In genomic region chr4:109015413-109015810, GRCh38 we compare ENCODE assay signal across 19 cellular contexts.
DNase-seq lines count a peak whose midpoint lies in the region; ATAC-seq, FAIRE-seq and TF ChIP-seq lines count a peak whose summit lies in the region.
"Had no signal": no experiment of that assay in that cellular context is flagged by ENCODE, and none has a peak within 500 bp of the region (broad histone marks: within the 10 kb centered on the region; RNA-seq: fewer than 3 reads in every experiment).

No MANE protein-coding gene starts in this region.

- H3K4me2 ChIP-seq in K562 (ENCODE audit: insufficient read depth, low read length) (no peak overlapping the region), hepatocyte (peak overlapping the region; percentile 3)

- peak; percentile 11 for FAIRE-seq in K562 (lab: Jason Lieb, UNC)
- FAIRE-seq: G401.6, GM12891, GM19239, H1, HepG2 had no signal

- H3K9me1 ChIP-seq in K562 (ENCODE audit: control insufficient read depth, insufficient read depth, low read length), result no peaks in the 10 kb centered on the region

- in situ Hi-C loops in K562 (cut with MboI), result no loop called here

- H3K9me3 ChIP-seq in K562 (replicated peaks; ENCODE audit: control insufficient read depth, insufficient read depth, low read depth, low read length) (no peaks in the 10 kb centered on the region; the same call in 1 of the 2 replicates), hepatocyte (ENCODE audit: low read depth) (no peaks in the 10 kb centered on the region), tibial artery (no peaks in the 10 kb centered on the region)
- H3K9me3 ChIP-seq: BE2C had no signal

- no peak for TF ChIP-seq POLR2A in K562 (conservative IDR thresholded peaks at IDR 0.05)

- no peaks in the 10 kb centered on the region for H3K9me2 ChIP-seq in hepatocyte (replicated peaks; ENCODE audit: insufficient read depth)

- no peaks in the 10 kb centered on the region for H3K27me3 ChIP-seq in K562 (ENCODE audit: control insufficient read depth in 2 of 2, insufficient read depth in 2 of 2, low read length in 2 of 2)
- H3K27me3 ChIP-seq in hepatocyte, result no peaks in the 10 kb centered on the region
- H3K27me3 ChIP-seq in tibial artery, result no peaks in the 10 kb centered on the region
- H3K27me3 ChIP-seq: BE2C had no signal

- H4K20me1 ChIP-seq in K562 (replicated peaks; ENCODE audit: control insufficient read depth, insufficient read depth, low read length), result no peaks in the 10 kb centered on the region
- H4K20me1 ChIP-seq in hepatocyte (ENCODE audit: insufficient read depth, poor library complexity, severe bottlenecking), result no peaks in the 10 kb centered on the region

- H3K4me1 ChIP-seq in K562 (replicated peaks in 1 of 2; ENCODE audit: control insufficient read depth in 2 of 2, insufficient read depth in 2 of 2, low read length in 2 of 2) (peaks cover 0 to 7% of the 10 kb centered on the region in 2 experiments), hepatocyte (ENCODE audit: insufficient read depth) (no peaks in the 10 kb centered on the region), tibial artery (no peaks in the 10 kb centered on the region)
- H3K4me1 ChIP-seq: BE2C had no signal

- intact Hi-C loops in K562 (cut with micrococcal nuclease) (no loop called here), tibial artery (cut with DNase I; ENCODE audit: low total_unique reads) (no loop called here)

- WGBS in K562 (ENCODE audit: insufficient coverage, low coverage, missing lambda C conversion rate), result 68% methylated on average over 2 of the region's 2 CpGs
- WGBS in hepatocyte (ENCODE audit: low lambda C conversion rate, missing lambda C conversion rate), result 75% methylated on average over 2 of the region's 2 CpGs

- DNase-seq in K562 (ENCODE audit: extremely low read depth in 1 of 4, low spot score in 3 of 4), result no peak
- no peak for DNase-seq in hepatocyte (ENCODE audit: low spot score)
- peak; percentile 20 for DNase-seq in left kidney (ENCODE audit: low read depth, low spot score)
- peak; percentile 70 for DNase-seq in smooth muscle cell of the brain vasculature (ENCODE audit: low read depth, low spot score)
- DNase-seq in effector CD4-positive, alpha-beta T cell, result no peak
- DNase-seq in tibial artery, result no peak
- DNase-seq in AG08396 (ENCODE audit: low spot score), result no peak
- DNase-seq: BE2C; C1 segment of cervical spinal cord; CD4-positive, CD25-positive, alpha-beta regulatory T cell; CD8-positive, alpha-beta memory T cell; COR-L47; DMS 273 treated with DMSO at 0.1 percent for 48 hours; H9 had no signal

- TF ChIP-seq RAD21 in K562 (CRISPR knock-in tag; conservative IDR thresholded peaks at IDR 0.05 in 1 of 2, IDR thresholded peaks at IDR 0.05 in 1 of 2), result no peak

- no peaks in the 10 kb centered on the region for H3K36me3 ChIP-seq in K562 (ENCODE audit: control insufficient read depth, insufficient read depth, low read length)
- no peaks in the 10 kb centered on the region for H3K36me3 ChIP-seq in hepatocyte (replicated peaks; ENCODE audit: insufficient read depth, low read depth)
- no peaks in the 10 kb centered on the region for H3K36me3 ChIP-seq in tibial artery
- H3K36me3 ChIP-seq: BE2C had no signal

- POLR2A ChIA-PET in K562 (lab: Yijun Ruan, JAX), result no interaction called here

- TF ChIP-seq EP300 in K562 (IDR thresholded peaks at IDR 0.05; ENCODE audit: low read length), result no peak

- H3K79me2 ChIP-seq in K562 (ENCODE audit: control insufficient read depth, insufficient read depth, low read length) (no peaks in the 10 kb centered on the region), hepatocyte (no peaks in the 10 kb centered on the region)

- 0 out of 4 replicates have a peak overlapping the region, but pooled peaks of 1 of the 2 experiments have one; percentile 46 for H3K9ac ChIP-seq in K562 (ENCODE audit: insufficient read depth in 1 of 2, low read depth in 2 of 2, low read length in 2 of 2)

- H3K27ac ChIP-seq in K562 (ENCODE audit: extremely low read depth, low read depth, low read length), result no peak overlapping the region; the same call in 2 of the 3 replicates
- no peak overlapping the region for H3K27ac ChIP-seq in hepatocyte
- no peak overlapping the region for H3K27ac ChIP-seq in tibial artery

- no peak for TF ChIP-seq CTCF in K562 (IDR thresholded peaks at IDR 0.05 in 2 of 3, conservative IDR thresholded peaks at IDR 0.05 in 1 of 3; ENCODE audit: insufficient read depth in 2 of 3, low read depth in 1 of 3, low read length in 3 of 3)
- no peak for TF ChIP-seq CTCF in hepatocyte (IDR thresholded peaks at IDR 0.05; ENCODE audit: poor library complexity)
- no peak for TF ChIP-seq CTCF in tibial artery (IDR thresholded peaks at IDR 0.05)

- ATAC-seq in K562, result no peak; the same call in 2 of the 3 replicates
- ATAC-seq: HepG2 had no signal

- BruUV-seq in K562 (replicated peaks; lab: Mats Ljungman, UMichigan), result no TSS peak

- CTCF ChIA-PET in K562 (lab: Yijun Ruan, JAX; ENCODE audit: low intra/inter-chr PET ratio), result no interaction called here

- peak overlapping the region; percentile 91 for H2AFZ ChIP-seq in K562 (ENCODE audit: low read depth, low read length)
- H2AFZ ChIP-seq in hepatocyte, result no peak overlapping the region

- H3K4me3 ChIP-seq in K562 (no peak overlapping the region), hepatocyte (no peak overlapping the region), tibial artery (no peak overlapping the region)

TF ChIP-seq in K562, 482 proteins besides CTCF, POLR2A, EP300 and RAD21 (continues in another document):
- TF ChIP-seq, protein P1, sequence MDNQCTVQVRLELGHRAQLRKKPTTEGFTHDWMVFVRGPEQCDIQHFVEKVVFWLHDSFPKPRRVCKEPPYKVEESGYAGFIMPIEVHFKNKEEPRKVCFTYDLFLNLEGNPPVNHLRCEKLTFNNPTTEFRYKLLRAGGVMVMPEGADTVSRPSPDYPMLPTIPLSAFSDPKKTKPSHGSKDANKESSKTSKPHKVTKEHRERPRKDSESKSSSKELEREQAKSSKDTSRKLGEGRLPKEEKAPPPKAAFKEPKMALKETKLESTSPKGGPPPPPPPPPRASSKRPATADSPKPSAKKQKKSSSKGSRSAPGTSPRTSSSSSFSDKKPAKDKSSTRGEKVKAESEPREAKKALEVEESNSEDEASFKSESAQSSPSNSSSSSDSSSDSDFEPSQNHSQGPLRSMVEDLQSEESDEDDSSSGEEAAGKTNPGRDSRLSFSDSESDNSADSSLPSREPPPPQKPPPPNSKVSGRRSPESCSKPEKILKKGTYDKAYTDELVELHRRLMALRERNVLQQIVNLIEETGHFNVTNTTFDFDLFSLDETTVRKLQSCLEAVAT (IDR thresholded peaks at IDR 0.05), result no peak
- TF ChIP-seq ZEB2 (IDR thresholded peaks at IDR 0.05) (no peak), NFRKB (IDR thresholded peaks at IDR 0.05; ENCODE audit: low read depth) (no peak), ELF2 (CRISPR knock-in tag; IDR thresholded peaks at IDR 0.05) (no peak), MYBL2 (IDR thresholded peaks at IDR 0.05; ENCODE audit: low read depth) (no peak), MYBL2 (CRISPR knock-in tag; IDR thresholded peaks at IDR 0.05; ENCODE audit: borderline replicate concordance) (no peak), HNRNPK (IDR thresholded peaks at IDR 0.05; ENCODE audit: low read depth, low read length, poor library complexity, severe bottlenecking) (no peak), NELFE (IDR thresholded peaks at IDR 0.05; ENCODE audit: insufficient read depth, insufficient read length) (no peak), SOX6 (IDR thresholded peaks at IDR 0.05) (no peak), MAFK (IDR thresholded peaks at IDR 0.05; ENCODE audit: low read length) (no peak)
- TF ChIP-seq, protein P2, sequence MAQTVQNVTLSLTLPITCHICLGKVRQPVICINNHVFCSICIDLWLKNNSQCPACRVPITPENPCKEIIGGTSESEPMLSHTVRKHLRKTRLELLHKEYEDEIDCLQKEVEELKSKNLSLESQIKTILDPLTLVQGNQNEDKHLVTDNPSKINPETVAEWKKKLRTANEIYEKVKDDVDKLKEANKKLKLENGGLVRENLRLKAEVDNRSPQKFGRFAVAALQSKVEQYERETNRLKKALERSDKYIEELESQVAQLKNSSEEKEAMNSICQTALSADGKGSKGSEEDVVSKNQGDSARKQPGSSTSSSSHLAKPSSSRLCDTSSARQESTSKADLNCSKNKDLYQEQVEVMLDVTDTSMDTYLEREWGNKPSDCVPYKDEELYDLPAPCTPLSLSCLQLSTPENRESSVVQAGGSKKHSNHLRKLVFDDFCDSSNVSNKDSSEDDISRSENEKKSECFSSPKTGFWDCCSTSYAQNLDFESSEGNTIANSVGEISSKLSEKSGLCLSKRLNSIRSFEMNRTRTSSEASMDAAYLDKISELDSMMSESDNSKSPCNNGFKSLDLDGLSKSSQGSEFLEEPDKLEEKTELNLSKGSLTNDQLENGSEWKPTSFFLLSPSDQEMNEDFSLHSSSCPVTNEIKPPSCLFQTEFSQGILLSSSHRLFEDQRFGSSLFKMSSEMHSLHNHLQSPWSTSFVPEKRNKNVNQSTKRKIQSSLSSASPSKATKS (CRISPR knock-in tag; IDR thresholded peaks at IDR 0.05), result no peak
- TF ChIP-seq, protein P3, sequence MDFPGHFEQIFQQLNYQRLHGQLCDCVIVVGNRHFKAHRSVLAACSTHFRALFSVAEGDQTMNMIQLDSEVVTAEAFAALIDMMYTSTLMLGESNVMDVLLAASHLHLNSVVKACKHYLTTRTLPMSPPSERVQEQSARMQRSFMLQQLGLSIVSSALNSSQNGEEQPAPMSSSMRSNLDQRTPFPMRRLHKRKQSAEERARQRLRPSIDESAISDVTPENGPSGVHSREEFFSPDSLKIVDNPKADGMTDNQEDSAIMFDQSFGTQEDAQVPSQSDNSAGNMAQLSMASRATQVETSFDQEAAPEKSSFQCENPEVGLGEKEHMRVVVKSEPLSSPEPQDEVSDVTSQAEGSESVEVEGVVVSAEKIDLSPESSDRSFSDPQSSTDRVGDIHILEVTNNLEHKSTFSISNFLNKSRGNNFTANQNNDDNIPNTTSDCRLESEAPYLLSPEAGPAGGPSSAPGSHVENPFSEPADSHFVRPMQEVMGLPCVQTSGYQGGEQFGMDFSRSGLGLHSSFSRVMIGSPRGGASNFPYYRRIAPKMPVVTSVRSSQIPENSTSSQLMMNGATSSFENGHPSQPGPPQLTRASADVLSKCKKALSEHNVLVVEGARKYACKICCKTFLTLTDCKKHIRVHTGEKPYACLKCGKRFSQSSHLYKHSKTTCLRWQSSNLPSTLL (IDR thresholded peaks at IDR 0.05), result no peak

Comparison
In these comparisons a context has a peak if more than half of its experiments do, and no peak if none do; other contexts are left out.
1. DNase-seq: peak in left kidney (single experiment) and smooth muscle cell of the brain vasculature (single experiment); none in K562 (0 of 4), hepatocyte (single experiment), effector CD4-positive, alpha-beta T cell (single experiment), tibial artery (0 of 2) and AG08396 (single experiment).